8 cellular contexts compared by ENCODE assay signal in genomic region chr22:25027959-25028840, GRCh38.
DNase-seq lines count a peak whose midpoint lies in the region; ATAC-seq and TF ChIP-seq lines count a peak whose summit lies in the region.

No MANE protein-coding gene starts in this region.

- POLR2A ChIA-PET in Panc1 (lab: Charles Lee): no interaction called here

- no TSS peak for BruUV-seq in Panc1 (replicated peaks; lab: Mats Ljungman, UMichigan)

- in situ Hi-C loops in Panc1 (cut with HindIII; ENCODE audit: low pct_unique_long_range_greater_than_20kb, low sequenced_read_pairs): no loop called here

- DNase-seq in Panc1 (ENCODE audit: low read depth, low spot score) (no peak), epithelial cell of proximal tubule (ENCODE audit: low read depth) (no peak), posterior vena cava (ENCODE audit: low spot score) (peak; percentile 84), AG08395 (ENCODE audit: low spot score) (no peak), HK-2 (ENCODE audit: unreplicated experiment) (no peak), COLO829 (ENCODE audit: low spot score) (no peak), LoVo (ENCODE audit: low spot score) (no peak)

- H3K27ac ChIP-seq in Panc1 (ENCODE audit: low read length): peak overlapping the region; percentile 61

- intact Hi-C loops in Panc1 (cut with micrococcal nuclease; ENCODE audit: unreplicated experiment): loop anchor here (5.0 kb wide), 1 partner anchor 76 kb away; the partner anchor contains the start of gene KIAA1671
- intact Hi-C loops in posterior vena cava (cut with DNase I): no loop called here

- TF ChIP-seq CTCF in GM12874 (IDR thresholded peaks at IDR 0.05; ENCODE audit: insufficient read depth, low read depth, low read length) (peak; percentile 41), Panc1 (IDR thresholded peaks at IDR 0.05) (peak; percentile 84), epithelial cell of proximal tubule (conservative IDR thresholded peaks at IDR 0.05; ENCODE audit: low read depth, low read length) (peak; percentile 51)

- H3K27me3 ChIP-seq in Panc1 (ENCODE audit: control insufficient read depth, insufficient read depth, low read length): no peaks in the 10 kb centered on the region

- H3K4me3 ChIP-seq in Panc1 (ENCODE audit: low read depth in 2 of 2, low read length in 2 of 2) (no peak overlapping the region), epithelial cell of proximal tubule (ENCODE audit: low read depth, low read length) (no peak overlapping the region)

- no peaks in the 10 kb centered on the region for H3K9me3 ChIP-seq in Panc1 (ENCODE audit: control insufficient read depth, insufficient read depth, low read depth, low read length)

- CTCF ChIA-PET in Panc1 (lab: Charles Lee): no interaction called here

- peak; percentile 86 for ATAC-seq in Panc1

- no peaks in the 10 kb centered on the region for H3K36me3 ChIP-seq in Panc1 (ENCODE audit: control insufficient read depth, insufficient read depth, low read length)

- peaks cover 18% of the 10 kb centered on the region for H3K4me1 ChIP-seq in Panc1 (ENCODE audit: control insufficient read depth, insufficient read depth, low read length)
